In the genomic region with DNA sequence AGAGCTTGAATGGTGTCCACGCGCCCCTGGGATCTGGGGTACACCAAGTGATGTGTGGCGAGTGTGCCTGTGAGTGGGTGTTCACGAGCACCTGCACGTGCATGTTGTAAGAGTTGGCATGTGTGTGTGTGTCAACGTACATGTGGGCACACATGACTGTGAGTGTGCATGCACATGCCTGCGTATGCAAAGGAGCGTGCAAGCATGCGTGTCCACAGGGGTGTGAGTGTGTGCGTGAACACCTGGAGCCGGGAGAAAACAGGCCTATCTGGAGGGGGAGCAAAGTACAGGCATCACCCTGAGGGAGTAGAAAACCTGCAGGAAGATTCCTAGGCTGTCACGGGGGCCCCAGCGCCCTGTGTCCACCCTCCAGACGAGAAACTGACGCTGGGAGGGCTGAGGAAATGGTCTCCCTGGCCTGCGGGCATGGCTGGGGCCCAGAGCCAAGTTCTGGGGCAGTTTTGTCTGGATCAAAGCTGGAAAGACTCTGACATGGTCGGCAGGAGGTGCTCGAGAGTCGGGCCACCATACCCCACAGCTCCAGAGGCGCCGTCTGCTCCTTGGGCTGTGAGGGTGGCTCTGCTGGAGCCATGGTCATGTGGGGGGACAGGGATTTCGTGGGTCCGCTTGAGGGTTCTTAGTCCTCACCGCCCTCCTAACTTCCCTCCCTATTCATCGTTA, we compare ENCODE assay signal across 1 cellular context.
TF ChIP-seq lines count a peak whose summit lies in the region.

No MANE protein-coding gene starts in this region.

TF ChIP-seq in GM23338, 12 proteins besides CTCF, POLR2A, EP300 and RAD21 (continued from another document):
- no peak for TF ChIP-seq JUNB (IDR thresholded peaks at IDR 0.05; ENCODE audit: unreplicated experiment)
- TF ChIP-seq, protein P1, sequence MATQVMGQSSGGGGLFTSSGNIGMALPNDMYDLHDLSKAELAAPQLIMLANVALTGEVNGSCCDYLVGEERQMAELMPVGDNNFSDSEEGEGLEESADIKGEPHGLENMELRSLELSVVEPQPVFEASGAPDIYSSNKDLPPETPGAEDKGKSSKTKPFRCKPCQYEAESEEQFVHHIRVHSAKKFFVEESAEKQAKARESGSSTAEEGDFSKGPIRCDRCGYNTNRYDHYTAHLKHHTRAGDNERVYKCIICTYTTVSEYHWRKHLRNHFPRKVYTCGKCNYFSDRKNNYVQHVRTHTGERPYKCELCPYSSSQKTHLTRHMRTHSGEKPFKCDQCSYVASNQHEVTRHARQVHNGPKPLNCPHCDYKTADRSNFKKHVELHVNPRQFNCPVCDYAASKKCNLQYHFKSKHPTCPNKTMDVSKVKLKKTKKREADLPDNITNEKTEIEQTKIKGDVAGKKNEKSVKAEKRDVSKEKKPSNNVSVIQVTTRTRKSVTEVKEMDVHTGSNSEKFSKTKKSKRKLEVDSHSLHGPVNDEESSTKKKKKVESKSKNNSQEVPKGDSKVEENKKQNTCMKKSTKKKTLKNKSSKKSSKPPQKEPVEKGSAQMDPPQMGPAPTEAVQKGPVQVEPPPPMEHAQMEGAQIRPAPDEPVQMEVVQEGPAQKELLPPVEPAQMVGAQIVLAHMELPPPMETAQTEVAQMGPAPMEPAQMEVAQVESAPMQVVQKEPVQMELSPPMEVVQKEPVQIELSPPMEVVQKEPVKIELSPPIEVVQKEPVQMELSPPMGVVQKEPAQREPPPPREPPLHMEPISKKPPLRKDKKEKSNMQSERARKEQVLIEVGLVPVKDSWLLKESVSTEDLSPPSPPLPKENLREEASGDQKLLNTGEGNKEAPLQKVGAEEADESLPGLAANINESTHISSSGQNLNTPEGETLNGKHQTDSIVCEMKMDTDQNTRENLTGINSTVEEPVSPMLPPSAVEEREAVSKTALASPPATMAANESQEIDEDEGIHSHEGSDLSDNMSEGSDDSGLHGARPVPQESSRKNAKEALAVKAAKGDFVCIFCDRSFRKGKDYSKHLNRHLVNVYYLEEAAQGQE (IDR thresholded peaks at IDR 0.05; ENCODE audit: unreplicated experiment) = no peak
- no peak for TF ChIP-seq CREB1 (CRISPR knock-in tag; IDR thresholded peaks at IDR 0.05; ENCODE audit: low read depth)
